In the genomic region with DNA sequence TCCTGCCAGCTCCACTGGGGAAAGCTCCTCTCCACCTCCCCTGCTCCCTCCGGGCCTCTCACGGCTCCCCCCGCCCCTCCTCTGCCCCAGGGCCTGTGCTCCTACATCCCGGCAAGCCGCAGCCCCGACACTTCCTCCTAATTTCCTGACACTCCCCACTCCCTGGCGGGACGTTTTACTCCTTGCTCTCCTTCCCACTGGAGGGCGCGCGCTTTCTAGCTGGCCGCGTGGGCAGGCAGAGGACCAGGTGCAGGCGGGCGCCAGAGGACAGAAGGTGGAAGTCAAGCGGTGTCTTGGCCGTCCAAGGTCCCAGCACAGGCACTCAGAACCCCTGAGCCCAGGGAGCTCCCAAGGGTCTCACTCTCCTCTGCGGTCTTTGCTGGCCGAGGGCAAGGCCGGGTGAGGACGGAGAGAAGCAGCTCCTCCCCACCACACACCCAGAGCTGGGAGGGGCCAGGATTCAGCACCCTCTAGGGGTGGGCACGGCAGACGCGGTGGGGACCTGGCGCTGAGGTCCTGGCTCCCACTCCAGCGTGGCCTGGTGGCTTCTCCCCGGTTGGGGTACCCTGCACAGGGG, we compare ENCODE assay signal across 1 cellular context.
TF ChIP-seq lines count a peak whose summit lies in the region.

No MANE protein-coding gene starts in this region.

TF ChIP-seq in K562, 482 proteins besides CTCF, POLR2A, EP300 and RAD21 (continues in another document):
- TF ChIP-seq HSF4 (CRISPR knock-in tag; IDR thresholded peaks at IDR 0.05; ENCODE audit: borderline replicate concordance) (no peak), KHSRP (IDR thresholded peaks at IDR 0.05) (no peak), GTF2E2 (tag; IDR thresholded peaks at IDR 0.05) (no peak), NFE2L1 (tag; IDR thresholded peaks at IDR 0.05; ENCODE audit: borderline replicate concordance, low read depth) (no peak), MTA3 (IDR thresholded peaks at IDR 0.05; ENCODE audit: borderline replicate concordance) (peak; percentile 45; the same call in 1 of the 2 replicates), ZNF583 (CRISPR knock-in tag; IDR thresholded peaks at IDR 0.05) (no peak), ZNF644 (tag; IDR thresholded peaks at IDR 0.05; ENCODE audit: low read depth) (no peak), HDGF (IDR thresholded peaks at IDR 0.05) (no peak), ZC3H11A (IDR thresholded peaks at IDR 0.05; ENCODE audit: low read depth, low read length) (no peak), PPARD (CRISPR knock-in tag; IDR thresholded peaks at IDR 0.05) (no peak), ZNF696 (CRISPR knock-in tag; conservative IDR thresholded peaks at IDR 0.05) (no peak), TBP (optimal IDR thresholded peaks at IDR 0.05; ENCODE audit: low read depth, low read length) (no peak), SMARCA5 (IDR thresholded peaks at IDR 0.05) (no peak; the same call in 1 of the 2 replicates), KDM5B (IDR thresholded peaks at IDR 0.05; ENCODE audit: insufficient replicate concordance, low read depth, low read length) (no peak), RAD51 (IDR thresholded peaks at IDR 0.05; ENCODE audit: borderline replicate concordance, low read depth) (no peak), ADNP (tag; IDR thresholded peaks at IDR 0.05) (no peak), PTTG1 (tag; IDR thresholded peaks at IDR 0.05; ENCODE audit: low read depth) (no peak), CTBP1 (IDR thresholded peaks at IDR 0.05; ENCODE audit: borderline replicate concordance) (peak; percentile 84; the same call in 1 of the 2 replicates), CEBPG (CRISPR knock-in tag; IDR thresholded peaks at IDR 0.05) (no peak), CEBPG (tag; conservative IDR thresholded peaks at IDR 0.05 in 1 of 2, IDR thresholded peaks at IDR 0.05 in 1 of 2) (no peak), ETV6 (IDR thresholded peaks at IDR 0.05; ENCODE audit: borderline replicate concordance in 1 of 2, low read depth in 2 of 2, low read length in 1 of 2) (0 out of 4 replicates have a peak, but pooled peaks of 1 of the 2 experiments have one; percentile 40), ETV6 (CRISPR knock-in tag; IDR thresholded peaks at IDR 0.05; ENCODE audit: borderline replicate concordance) (no peak), FOXJ3 (CRISPR knock-in tag; IDR thresholded peaks at IDR 0.05) (no peak), U2AF2 (optimal IDR thresholded peaks at IDR 0.05; ENCODE audit: low read depth, low read length) (no peak), RBM15 (IDR thresholded peaks at IDR 0.05; ENCODE audit: insufficient read depth, low read length) (no peak), ARID1B (IDR thresholded peaks at IDR 0.05) (peak; percentile 33; the same call in 1 of the 2 replicates), ZNF707 (CRISPR knock-in tag; conservative IDR thresholded peaks at IDR 0.05) (no peak), ZNF217 (CRISPR knock-in tag; IDR thresholded peaks at IDR 0.05) (no peak), MCM7 (IDR thresholded peaks at IDR 0.05) (no peak), BHLHE40 (IDR thresholded peaks at IDR 0.05; ENCODE audit: low read length) (no peak), ZNF124 (CRISPR knock-in tag; IDR thresholded peaks at IDR 0.05) (no peak), KDM2B (CRISPR knock-in tag; IDR thresholded peaks at IDR 0.05) (no peak), MTA1 (IDR thresholded peaks at IDR 0.05; ENCODE audit: borderline replicate concordance) (peak; percentile 59; the same call in 1 of the 2 replicates), CC2D1A (IDR thresholded peaks at IDR 0.05) (no peak), KDM4B (IDR thresholded peaks at IDR 0.05; ENCODE audit: borderline replicate concordance in 2 of 2, low read depth in 1 of 2) (no peak), POU5F1 (IDR thresholded peaks at IDR 0.05; ENCODE audit: borderline replicate concordance, low read depth, low read length, partially characterized antibody) (no peak), HIVEP1 (CRISPR knock-in tag; IDR thresholded peaks at IDR 0.05) (no peak), SRSF9 (IDR thresholded peaks at IDR 0.05; ENCODE audit: borderline replicate concordance, low read depth, low read length) (no peak), SNRNP70 (optimal IDR thresholded peaks at IDR 0.05; ENCODE audit: low read depth, low read length) (no peak), TAF9B (IDR thresholded peaks at IDR 0.05; ENCODE audit: partially characterized antibody) (no peak), RBFOX2 (IDR thresholded peaks at IDR 0.05; ENCODE audit: low read depth, low read length) (peak; percentile 73), PTBP1 (IDR thresholded peaks at IDR 0.05; ENCODE audit: low read depth, low read length) (no peak), ZC3H8 (IDR thresholded peaks at IDR 0.05) (no peak), ZKSCAN8 (CRISPR knock-in tag; IDR thresholded peaks at IDR 0.05) (no peak), CBX2 (IDR thresholded peaks at IDR 0.05; ENCODE audit: insufficient read depth, low read length, poor library complexity, severe bottlenecking) (no peak), POLR3G (IDR thresholded peaks at IDR 0.05; ENCODE audit: extremely low read depth, insufficient read length, insufficient replicate concordance) (no peak), YY1 (IDR thresholded peaks at IDR 0.05; ENCODE audit: borderline replicate concordance in 1 of 3, control insufficient read depth in 1 of 3, extremely low read depth in 1 of 3, insufficient read depth in 3 of 3, insufficient read length in 1 of 3, insufficient replicate concordance in 2 of 3, low read depth in 1 of 3, low read length in 2 of 3) (no peak), MYC (IDR thresholded peaks at IDR 0.05; ENCODE audit: low read depth, low read length) (peak; percentile 87), MYC (CRISPR knock-in tag; IDR thresholded peaks at IDR 0.05; ENCODE audit: borderline replicate concordance, low read depth) (no peak)
- TF ChIP-seq, protein P1, sequence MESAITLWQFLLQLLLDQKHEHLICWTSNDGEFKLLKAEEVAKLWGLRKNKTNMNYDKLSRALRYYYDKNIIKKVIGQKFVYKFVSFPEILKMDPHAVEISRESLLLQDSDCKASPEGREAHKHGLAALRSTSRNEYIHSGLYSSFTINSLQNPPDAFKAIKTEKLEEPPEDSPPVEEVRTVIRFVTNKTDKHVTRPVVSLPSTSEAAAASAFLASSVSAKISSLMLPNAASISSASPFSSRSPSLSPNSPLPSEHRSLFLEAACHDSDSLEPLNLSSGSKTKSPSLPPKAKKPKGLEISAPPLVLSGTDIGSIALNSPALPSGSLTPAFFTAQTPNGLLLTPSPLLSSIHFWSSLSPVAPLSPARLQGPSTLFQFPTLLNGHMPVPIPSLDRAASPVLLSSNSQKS (CRISPR knock-in tag; IDR thresholded peaks at IDR 0.05) = no peak
- TF ChIP-seq, protein P2, sequence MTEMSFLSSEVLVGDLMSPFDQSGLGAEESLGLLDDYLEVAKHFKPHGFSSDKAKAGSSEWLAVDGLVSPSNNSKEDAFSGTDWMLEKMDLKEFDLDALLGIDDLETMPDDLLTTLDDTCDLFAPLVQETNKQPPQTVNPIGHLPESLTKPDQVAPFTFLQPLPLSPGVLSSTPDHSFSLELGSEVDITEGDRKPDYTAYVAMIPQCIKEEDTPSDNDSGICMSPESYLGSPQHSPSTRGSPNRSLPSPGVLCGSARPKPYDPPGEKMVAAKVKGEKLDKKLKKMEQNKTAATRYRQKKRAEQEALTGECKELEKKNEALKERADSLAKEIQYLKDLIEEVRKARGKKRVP (CRISPR knock-in tag; IDR thresholded peaks at IDR 0.05) = no peak
- TF ChIP-seq, protein P3, sequence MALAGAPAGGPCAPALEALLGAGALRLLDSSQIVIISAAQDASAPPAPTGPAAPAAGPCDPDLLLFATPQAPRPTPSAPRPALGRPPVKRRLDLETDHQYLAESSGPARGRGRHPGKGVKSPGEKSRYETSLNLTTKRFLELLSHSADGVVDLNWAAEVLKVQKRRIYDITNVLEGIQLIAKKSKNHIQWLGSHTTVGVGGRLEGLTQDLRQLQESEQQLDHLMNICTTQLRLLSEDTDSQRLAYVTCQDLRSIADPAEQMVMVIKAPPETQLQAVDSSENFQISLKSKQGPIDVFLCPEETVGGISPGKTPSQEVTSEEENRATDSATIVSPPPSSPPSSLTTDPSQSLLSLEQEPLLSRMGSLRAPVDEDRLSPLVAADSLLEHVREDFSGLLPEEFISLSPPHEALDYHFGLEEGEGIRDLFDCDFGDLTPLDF (CRISPR knock-in tag; IDR thresholded peaks at IDR 0.05) = no peak
- TF ChIP-seq, protein P4, sequence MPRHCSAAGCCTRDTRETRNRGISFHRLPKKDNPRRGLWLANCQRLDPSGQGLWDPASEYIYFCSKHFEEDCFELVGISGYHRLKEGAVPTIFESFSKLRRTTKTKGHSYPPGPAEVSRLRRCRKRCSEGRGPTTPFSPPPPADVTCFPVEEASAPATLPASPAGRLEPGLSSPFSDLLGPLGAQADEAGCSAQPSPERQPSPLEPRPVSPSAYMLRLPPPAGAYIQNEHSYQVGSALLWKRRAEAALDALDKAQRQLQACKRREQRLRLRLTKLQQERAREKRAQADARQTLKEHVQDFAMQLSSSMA (CRISPR knock-in tag; IDR thresholded peaks at IDR 0.05) = no peak
- TF ChIP-seq, protein P5, sequence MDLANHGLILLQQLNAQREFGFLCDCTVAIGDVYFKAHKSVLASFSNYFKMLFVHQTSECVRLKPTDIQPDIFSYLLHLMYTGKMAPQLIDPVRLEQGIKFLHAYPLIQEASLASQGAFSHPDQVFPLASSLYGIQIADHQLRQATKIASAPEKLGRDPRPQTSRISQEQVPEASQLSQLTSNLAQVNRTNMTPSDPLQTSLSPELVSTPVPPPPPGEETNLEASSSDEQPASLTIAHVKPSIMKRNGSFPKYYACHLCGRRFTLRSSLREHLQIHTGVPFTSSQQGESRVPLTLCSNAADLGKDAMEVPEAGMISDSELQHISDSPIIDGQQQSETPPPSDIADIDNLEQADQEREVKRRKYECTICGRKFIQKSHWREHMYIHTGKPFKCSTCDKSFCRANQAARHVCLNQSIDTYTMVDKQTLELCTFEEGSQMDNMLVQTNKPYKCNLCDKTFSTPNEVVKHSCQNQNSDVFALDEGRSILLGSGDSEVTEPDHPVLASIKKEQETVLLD (IDR thresholded peaks at IDR 0.05) = no peak
- TF ChIP-seq, protein P6, sequence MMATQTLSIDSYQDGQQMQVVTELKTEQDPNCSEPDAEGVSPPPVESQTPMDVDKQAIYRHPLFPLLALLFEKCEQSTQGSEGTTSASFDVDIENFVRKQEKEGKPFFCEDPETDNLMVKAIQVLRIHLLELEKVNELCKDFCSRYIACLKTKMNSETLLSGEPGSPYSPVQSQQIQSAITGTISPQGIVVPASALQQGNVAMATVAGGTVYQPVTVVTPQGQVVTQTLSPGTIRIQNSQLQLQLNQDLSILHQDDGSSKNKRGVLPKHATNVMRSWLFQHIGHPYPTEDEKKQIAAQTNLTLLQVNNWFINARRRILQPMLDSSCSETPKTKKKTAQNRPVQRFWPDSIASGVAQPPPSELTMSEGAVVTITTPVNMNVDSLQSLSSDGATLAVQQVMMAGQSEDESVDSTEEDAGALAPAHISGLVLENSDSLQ (IDR thresholded peaks at IDR 0.05) = no peak
- TF ChIP-seq, protein P7, sequence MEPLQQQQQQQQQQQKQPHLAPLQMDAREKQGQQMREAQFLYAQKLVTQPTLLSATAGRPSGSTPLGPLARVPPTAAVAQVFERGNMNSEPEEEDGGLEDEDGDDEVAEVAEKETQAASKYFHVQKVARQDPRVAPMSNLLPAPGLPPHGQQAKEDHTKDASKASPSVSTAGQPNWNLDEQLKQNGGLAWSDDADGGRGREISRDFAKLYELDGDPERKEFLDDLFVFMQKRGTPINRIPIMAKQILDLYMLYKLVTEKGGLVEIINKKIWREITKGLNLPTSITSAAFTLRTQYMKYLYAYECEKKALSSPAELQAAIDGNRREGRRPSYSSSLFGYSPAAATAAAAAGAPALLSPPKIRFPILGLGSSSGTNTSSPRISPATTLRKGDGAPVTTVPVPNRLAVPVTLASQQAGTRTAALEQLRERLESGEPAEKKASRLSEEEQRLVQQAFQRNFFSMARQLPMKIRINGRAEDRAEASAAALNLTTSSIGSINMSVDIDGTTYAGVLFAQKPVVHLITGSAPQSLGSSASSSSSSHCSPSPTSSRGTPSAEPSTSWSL (CRISPR knock-in tag; IDR thresholded peaks at IDR 0.05; ENCODE audit: borderline replicate concordance) = no peak
- TF ChIP-seq, protein P8, sequence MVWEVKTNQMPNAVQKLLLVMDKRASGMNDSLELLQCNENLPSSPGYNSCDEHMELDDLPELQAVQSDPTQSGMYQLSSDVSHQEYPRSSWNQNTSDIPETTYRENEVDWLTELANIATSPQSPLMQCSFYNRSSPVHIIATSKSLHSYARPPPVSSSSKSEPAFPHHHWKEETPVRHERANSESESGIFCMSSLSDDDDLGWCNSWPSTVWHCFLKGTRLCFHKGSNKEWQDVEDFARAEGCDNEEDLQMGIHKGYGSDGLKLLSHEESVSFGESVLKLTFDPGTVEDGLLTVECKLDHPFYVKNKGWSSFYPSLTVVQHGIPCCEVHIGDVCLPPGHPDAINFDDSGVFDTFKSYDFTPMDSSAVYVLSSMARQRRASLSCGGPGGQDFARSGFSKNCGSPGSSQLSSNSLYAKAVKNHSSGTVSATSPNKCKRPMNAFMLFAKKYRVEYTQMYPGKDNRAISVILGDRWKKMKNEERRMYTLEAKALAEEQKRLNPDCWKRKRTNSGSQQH (CRISPR knock-in tag; IDR thresholded peaks at IDR 0.05) = no peak
- TF ChIP-seq, protein P9, sequence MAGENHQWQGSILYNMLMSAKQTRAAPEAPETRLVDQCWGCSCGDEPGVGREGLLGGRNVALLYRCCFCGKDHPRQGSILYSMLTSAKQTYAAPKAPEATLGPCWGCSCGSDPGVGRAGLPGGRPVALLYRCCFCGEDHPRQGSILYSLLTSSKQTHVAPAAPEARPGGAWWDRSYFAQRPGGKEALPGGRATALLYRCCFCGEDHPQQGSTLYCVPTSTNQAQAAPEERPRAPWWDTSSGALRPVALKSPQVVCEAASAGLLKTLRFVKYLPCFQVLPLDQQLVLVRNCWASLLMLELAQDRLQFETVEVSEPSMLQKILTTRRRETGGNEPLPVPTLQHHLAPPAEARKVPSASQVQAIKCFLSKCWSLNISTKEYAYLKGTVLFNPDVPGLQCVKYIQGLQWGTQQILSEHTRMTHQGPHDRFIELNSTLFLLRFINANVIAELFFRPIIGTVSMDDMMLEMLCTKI (IDR thresholded peaks at IDR 0.05; ENCODE audit: partially characterized antibody) = no peak
- TF ChIP-seq, protein P10, sequence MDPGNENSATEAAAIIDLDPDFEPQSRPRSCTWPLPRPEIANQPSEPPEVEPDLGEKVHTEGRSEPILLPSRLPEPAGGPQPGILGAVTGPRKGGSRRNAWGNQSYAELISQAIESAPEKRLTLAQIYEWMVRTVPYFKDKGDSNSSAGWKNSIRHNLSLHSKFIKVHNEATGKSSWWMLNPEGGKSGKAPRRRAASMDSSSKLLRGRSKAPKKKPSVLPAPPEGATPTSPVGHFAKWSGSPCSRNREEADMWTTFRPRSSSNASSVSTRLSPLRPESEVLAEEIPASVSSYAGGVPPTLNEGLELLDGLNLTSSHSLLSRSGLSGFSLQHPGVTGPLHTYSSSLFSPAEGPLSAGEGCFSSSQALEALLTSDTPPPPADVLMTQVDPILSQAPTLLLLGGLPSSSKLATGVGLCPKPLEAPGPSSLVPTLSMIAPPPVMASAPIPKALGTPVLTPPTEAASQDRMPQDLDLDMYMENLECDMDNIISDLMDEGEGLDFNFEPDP (CRISPR knock-in tag; IDR thresholded peaks at IDR 0.05) = no peak
